9 cellular contexts compared by ENCODE assay signal in genomic region chr19:7829162-7829520, GRCh38. TPM values are rescaled to one million over a fixed set of nuclear protein-coding genes. Genes with fewer than 3 reads are reported as not detected.
DNase-seq lines count a peak whose midpoint lies in the region; ATAC-seq, FAIRE-seq and TF ChIP-seq lines count a peak whose summit lies in the region.
"Had no signal": no experiment of that assay in that cellular context is flagged by ENCODE, and none has a peak within 500 bp of the region (broad histone marks: within the 10 kb centered on the region; RNA-seq: fewer than 3 reads in every experiment).

No MANE protein-coding gene starts in this region.

- H3K9ac ChIP-seq in mucosa of rectum (ENCODE audit: low read depth in 1 of 2, low read length in 2 of 2): no peak overlapping the region

- H3K36me3 ChIP-seq in right atrium auricular region (no peaks in the 10 kb centered on the region), mucosa of rectum (ENCODE audit: control insufficient read depth in 2 of 2, insufficient read depth in 2 of 2, low read length in 2 of 2) (no peaks in the 10 kb centered on the region)

- intact Hi-C loops in left ventricle myocardium superior (cut with micrococcal nuclease): no loop called here
- intact Hi-C loops in MCF 10A (cut with micrococcal nuclease): no loop called here

- H3K27me3 ChIP-seq in right atrium auricular region (no peaks in the 10 kb centered on the region), mucosa of rectum (ENCODE audit: control insufficient read depth in 2 of 2, insufficient read depth in 2 of 2, low read length in 2 of 2) (no peaks in the 10 kb centered on the region)

- TF ChIP-seq CTCF in right atrium auricular region (IDR thresholded peaks at IDR 0.05): no peak
- no peak for TF ChIP-seq CTCF in MCF 10A (IDR thresholded peaks at IDR 0.05; ENCODE audit: unreplicated experiment)

- peaks cover 32% of the 10 kb centered on the region for H3K4me1 Mint-ChIP-seq in MCF 10A (ENCODE audit: insufficient read depth, unreplicated experiment)

- H3K36me3 Mint-ChIP-seq in MCF 10A (ENCODE audit: insufficient read depth, unreplicated experiment): peaks cover 6% of the 10 kb centered on the region

- CTCF ChIA-PET in MCF 10A (lab: Yijun Ruan, JAX): interaction anchor here (1.0 kb wide), 1 partner anchor 23 kb away, joined by 4 read pairs; no protein-coding TSS in a partner anchor

- DNase-seq in right atrium auricular region (ENCODE audit: low spot score): no peak
- no peak for DNase-seq in left ventricle myocardium superior
- no peak for DNase-seq in MCF 10A (ENCODE audit: unreplicated experiment)
- DNase-seq in frontal cortex (ENCODE audit: low spot score in 2 of 2): no peak
- no peak for DNase-seq in pons (ENCODE audit: low spot score)
- no peak for DNase-seq in foreskin melanocyte

- POLR2A ChIA-PET in MCF 10A (lab: Yijun Ruan, JAX): no interaction called here

- H3K27ac Mint-ChIP-seq in MCF 10A (ENCODE audit: low read depth, unreplicated experiment): peak overlapping the region; percentile 44

- no peaks in the 10 kb centered on the region for H3K9me3 Mint-ChIP-seq in MCF 10A (ENCODE audit: unreplicated experiment)

- no TSS peak for BruUV-seq in MCF 10A (replicated peaks; lab: Mats Ljungman, UMichigan)

- H3K4me1 ChIP-seq in right atrium auricular region: peaks cover 0 to 40% of the 10 kb centered on the region in 2 donors
- H3K4me1 ChIP-seq in mucosa of rectum (ENCODE audit: control insufficient read depth in 2 of 2, insufficient read depth in 2 of 2, low read length in 2 of 2): peaks cover 13 to 30% of the 10 kb centered on the region in 2 donors

- no peak for FAIRE-seq in frontal cortex (lab: Jason Lieb, UNC)

- peak overlapping the region; percentile 78 for H3K4me3 Mint-ChIP-seq in MCF 10A (ENCODE audit: unreplicated experiment)

- no peak for ATAC-seq in left ventricle myocardium superior
- ATAC-seq in GM19324 (IDR thresholded peaks at IDR 0.05; ENCODE audit: low FRiP score, unreplicated experiment): no peak

- no peaks in the 10 kb centered on the region for H3K27me3 Mint-ChIP-seq in MCF 10A (ENCODE audit: insufficient read depth, unreplicated experiment)

- H3K4me3 ChIP-seq in right atrium auricular region (peak overlapping the region; percentile 15 to 92), mucosa of rectum (ENCODE audit: low read length in 2 of 2) (peak overlapping the region; percentile 19 to 57)

- H3K27ac ChIP-seq in right atrium auricular region (no peak overlapping the region), mucosa of rectum (ENCODE audit: low read depth in 2 of 2, low read length in 2 of 2) (peak overlapping the region in 1 of 2 donors; percentile 70)

- H3K9me3 ChIP-seq in right atrium auricular region: no peaks in the 10 kb centered on the region
- no peaks in the 10 kb centered on the region for H3K9me3 ChIP-seq in mucosa of rectum (ENCODE audit: control insufficient read depth in 2 of 2, low read length in 2 of 2)

RNA-seq across cellular contexts. Expression of gene EVI5L, which starts 0.9 kb away (rescaled TPM):
- total RNA-seq in right atrium auricular region: 10 to 100 TPM; 14.2 to 17.4 TPM
- 23.5 TPM for total RNA-seq in left ventricle myocardium superior
- 23.6 and 25.7 TPM in 2 replicates for total RNA-seq in MCF 10A (2022)
- 47.7 TPM for total RNA-seq in frontal cortex

RNA-seq across cellular contexts. Expression of gene PRR36, which starts 45.0 kb away (rescaled TPM):
- total RNA-seq in right atrium auricular region (not detected), left ventricle myocardium superior (0.15 TPM), MCF 10A (2022) (0.10 and 0.26 TPM in 2 replicates), frontal cortex (2.9 TPM)
- total RNA-seq: Daoy had no signal

RNA-seq across cellular contexts. Expression of gene LRRC8E, which starts 59.2 kb away (rescaled TPM):
- total RNA-seq in right atrium auricular region (1 to 10 TPM; 1.5 to 2.1 TPM), left ventricle myocardium superior (3.1 TPM), MCF 10A (2022) (10.3 and 11.8 TPM in 2 replicates), frontal cortex (not detected)
